Comparison of ENCODE assay signal across 22 cellular contexts in the genomic region with DNA sequence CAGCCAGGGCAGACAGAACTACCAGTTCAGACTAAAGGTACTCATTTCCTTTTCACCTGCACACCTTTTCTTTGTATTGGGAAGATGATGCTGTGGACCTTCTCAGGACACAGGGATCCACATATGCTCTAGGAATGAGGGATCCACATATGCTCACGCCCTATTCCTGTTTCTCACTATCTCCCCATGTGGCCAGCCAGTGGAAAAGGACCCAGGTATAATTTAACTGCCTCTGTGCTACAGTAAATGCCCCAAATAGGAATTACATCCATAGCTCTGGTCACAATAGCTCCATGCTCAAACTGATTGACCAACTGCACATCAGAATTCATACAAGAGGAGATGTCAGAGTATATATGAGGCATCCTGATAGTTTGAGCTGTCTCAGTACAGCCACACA. TPM values are rescaled to one million over a fixed set of nuclear protein-coding genes. Genes with fewer than 3 reads are reported as not detected.
DNase-seq lines count a peak whose midpoint lies in the region; ATAC-seq and TF ChIP-seq lines count a peak whose summit lies in the region.
"Had no signal": no experiment of that assay in that cellular context is flagged by ENCODE, and none has a peak within 500 bp of the region (broad histone marks: within the 10 kb centered on the region; RNA-seq: fewer than 3 reads in every experiment).

No MANE protein-coding gene starts in this region.

- peak overlapping the region; percentile 6; the same call in 1 of the 2 replicates for H3K27ac Mint-ChIP-seq in WTC11
- no peak overlapping the region for H3K27ac Mint-ChIP-seq in activated CD4-positive, alpha-beta memory T cell treated with anti-CD3 and anti-CD28 coated beads, Interleukin-2, amount 10 ng/mL, durations not matched to agents 7 days and 5 days
- H3K27ac Mint-ChIP-seq: activated naive CD4-positive, alpha-beta T cell treated with anti-CD3 and anti-CD28 coated beads, Interleukin-2, amount 50 U/mL, for 24 hours; activated T-helper 1 cell treated with anti-CD3 and anti-CD28 coated beads, Interleukin-12 subunit alpha, Interleukin-12 subunit beta, Interleukin-2, Interleukin-4 antibody, amounts not matched to agents 30 ng/mL and 10 ng/mL and 1 ng/mL, durations not matched to agents 14 hours and 24 hours and 36 hours; stimulated activated naive CD8-positive, alpha-beta T cell treated with anti-CD3 and anti-CD28 coated beads, Interleukin-15, amount 100 ng/mL, for 72 hours had no signal

- CTCF ChIA-PET in WTC11 (lab: Charles Lee), result interaction anchor here (0.5 to 1.1 kb wide), 2 partner anchors 324 to 331 kb away, joined by 3 to 4 read pairs; no protein-coding TSS in a partner anchor
- CTCF ChIA-PET in activated CD4-positive, alpha-beta memory T cell treated with anti-CD3 and anti-CD28 coated beads, Interleukin-2, amount 10 ng/mL, durations not matched to agents 7 days and 5 days (lab: Charles Lee), result no interaction called here

- no peak overlapping the region for H3K4me3 Mint-ChIP-seq in WTC11
- no peak overlapping the region for H3K4me3 Mint-ChIP-seq in activated CD4-positive, alpha-beta memory T cell treated with anti-CD3 and anti-CD28 coated beads, Interleukin-2, amount 10 ng/mL, durations not matched to agents 7 days and 5 days
- H3K4me3 Mint-ChIP-seq: activated naive CD4-positive, alpha-beta T cell treated with anti-CD3 and anti-CD28 coated beads, Interleukin-2, amount 50 U/mL, for 24 hours; activated T-helper 1 cell treated with anti-CD3 and anti-CD28 coated beads, Interleukin-12 subunit alpha, Interleukin-12 subunit beta, Interleukin-2, Interleukin-4 antibody, amounts not matched to agents 30 ng/mL and 10 ng/mL and 1 ng/mL, durations not matched to agents 14 hours and 24 hours and 36 hours; stimulated activated naive CD8-positive, alpha-beta T cell treated with anti-CD3 and anti-CD28 coated beads, Interleukin-15, amount 100 ng/mL, for 72 hours had no signal

- intact Hi-C loops in right cardiac atrium (cut with DNase I) (loop anchor here in 1 of 4 donors (5.0 kb wide), 1 partner anchor 48 kb away; no protein-coding TSS in a partner anchor), cardiac septum (cut with DNase I) (no loop called here)

- 50% methylated on average over 1 of the region's 1 CpG for WGBS in right cardiac atrium

- H3K9me3 ChIP-seq in right cardiac atrium (ENCODE audit: control insufficient read depth, low read length), result no peaks in the 10 kb centered on the region
- H3K9me3 ChIP-seq: BLaER1, neutrophil, upper lobe of left lung had no signal

- H3K27me3 ChIP-seq in right cardiac atrium (ENCODE audit: control insufficient read depth, insufficient read depth), result no peaks in the 10 kb centered on the region
- H3K27me3 ChIP-seq: BLaER1, neutrophil, upper lobe of left lung had no signal

- POLR2A ChIA-PET in WTC11 (lab: Charles Lee), result interaction anchor here (0.6 kb wide), 1 partner anchor 136 kb away, joined by 3 read pairs; no protein-coding TSS in a partner anchor
- POLR2A ChIA-PET in activated CD4-positive, alpha-beta memory T cell treated with anti-CD3 and anti-CD28 coated beads, Interleukin-2, amount 10 ng/mL, durations not matched to agents 7 days and 5 days (lab: Charles Lee), result no interaction called here

- ATAC-seq in right cardiac atrium (peak in 1 of 2 donors; percentile 32), WTC11 (peak; percentile 71)
- ATAC-seq: stimulated activated naive CD8-positive, alpha-beta T cell treated with anti-CD3 and anti-CD28 coated beads, Interleukin-15, amount 100 ng/mL, for 72 hours had no signal

- H3K27me3 Mint-ChIP-seq in WTC11 (ENCODE audit: low read depth), result no peaks in the 10 kb centered on the region
- no peaks in the 10 kb centered on the region for H3K27me3 Mint-ChIP-seq in activated CD4-positive, alpha-beta memory T cell treated with anti-CD3 and anti-CD28 coated beads, Interleukin-2, amount 10 ng/mL, durations not matched to agents 7 days and 5 days

- no peak overlapping the region for H3K4me3 ChIP-seq in right cardiac atrium (ENCODE audit: low read length)
- H3K4me3 ChIP-seq: BLaER1, upper lobe of left lung had no signal

- peaks cover 39% of the 10 kb centered on the region for H3K4me1 Mint-ChIP-seq in WTC11
- H3K4me1 Mint-ChIP-seq in activated CD4-positive, alpha-beta memory T cell treated with anti-CD3 and anti-CD28 coated beads, Interleukin-2, amount 10 ng/mL, durations not matched to agents 7 days and 5 days, result no peaks in the 10 kb centered on the region
- H3K4me1 Mint-ChIP-seq: activated naive CD4-positive, alpha-beta T cell treated with anti-CD3 and anti-CD28 coated beads, Interleukin-2, amount 50 U/mL, for 24 hours; stimulated activated naive CD8-positive, alpha-beta T cell treated with anti-CD3 and anti-CD28 coated beads, Interleukin-15, amount 100 ng/mL, for 72 hours had no signal

- peaks cover 4% of the 10 kb centered on the region for H3K4me1 ChIP-seq in right cardiac atrium (ENCODE audit: control insufficient read depth, insufficient read depth, low read length)
- H3K4me1 ChIP-seq: BLaER1 had no signal

- DNase-seq in right cardiac atrium (no peak), cardiac septum (ENCODE audit: low spot score) (no peak), WTC11 (ENCODE audit: low spot score) (no peak), kidney glomerular epithelial cell (lab: John Stamatoyannopoulos, UW) (peak; percentile 33), SKM-1 treated with dmso at 0.1 percent for 144 hours (lab: John Stamatoyannopoulos, UW; ENCODE audit: unreplicated experiment) (no peak), occipital lobe (lab: John Stamatoyannopoulos, UW) (no peak)
- DNase-seq in activated CD4-positive, alpha-beta memory T cell treated with anti-CD3 and anti-CD28 coated beads, Interleukin-2, amount 10 ng/mL, durations not matched to agents 7 days and 5 days, result no peak
- DNase-seq in stimulated activated naive CD4-positive, alpha-beta T cell (lab: John Stamatoyannopoulos, UW), result no peak
- DNase-seq: activated CD4-positive, alpha-beta T cell treated with anti-CD3 and anti-CD28 coated beads for 4 hours; cortex of kidney; GOT3; mammary epithelial cell; MV-4-11; NCI-H526; stimulated activated CD4-positive, alpha-beta T cell treated with anti-CD3 and anti-CD28 coated beads, Interleukin-4, amount 100 ng/mL, for 24 hours; stimulated activated naive CD8-positive, alpha-beta T cell treated with anti-CD3 and anti-CD28 coated beads, Interleukin-15, amount 100 ng/mL, for 72 hours; upper lobe of left lung had no signal

- peak overlapping the region; percentile 30 for H3K27ac ChIP-seq in right cardiac atrium (ENCODE audit: low read length)
- H3K27ac ChIP-seq: BLaER1, KMS-11, neutrophil, upper lobe of left lung had no signal

- peaks cover 7% of the 10 kb centered on the region; the same call in 1 of the 2 replicates for H3K9me3 Mint-ChIP-seq in WTC11
- H3K9me3 Mint-ChIP-seq in activated CD4-positive, alpha-beta memory T cell treated with anti-CD3 and anti-CD28 coated beads, Interleukin-2, amount 10 ng/mL, durations not matched to agents 7 days and 5 days, result no peaks in the 10 kb centered on the region
- H3K9me3 Mint-ChIP-seq: activated naive CD4-positive, alpha-beta T cell treated with anti-CD3 and anti-CD28 coated beads, Interleukin-2, amount 50 U/mL, for 24 hours; activated T-helper 1 cell treated with anti-CD3 and anti-CD28 coated beads, Interleukin-12 subunit alpha, Interleukin-12 subunit beta, Interleukin-2, Interleukin-4 antibody, amounts not matched to agents 30 ng/mL and 10 ng/mL and 1 ng/mL, durations not matched to agents 14 hours and 24 hours and 36 hours had no signal

- TF ChIP-seq CTCF in WTC11 (IDR thresholded peaks at IDR 0.05), result no peak

- peaks cover 23% of the 10 kb centered on the region for H3K36me3 Mint-ChIP-seq in WTC11
- H3K36me3 Mint-ChIP-seq in activated CD4-positive, alpha-beta memory T cell treated with anti-CD3 and anti-CD28 coated beads, Interleukin-2, amount 10 ng/mL, durations not matched to agents 7 days and 5 days (ENCODE audit: low read depth), result no peaks in the 10 kb centered on the region
- H3K36me3 Mint-ChIP-seq: activated naive CD4-positive, alpha-beta T cell treated with anti-CD3 and anti-CD28 coated beads, Interleukin-2, amount 50 U/mL, for 24 hours had no signal

TF ChIP-seq in WTC11, 78 proteins besides CTCF, POLR2A, EP300 and RAD21 (continues in another document):
- TF ChIP-seq SP1 (CRISPR knock-in tag; conservative IDR thresholded peaks at IDR 0.05) (no peak), MLX (CRISPR knock-in tag; IDR thresholded peaks at IDR 0.05) (no peak), MYBL2 (CRISPR knock-in tag; IDR thresholded peaks at IDR 0.05) (no peak), FOXK1 (CRISPR knock-in tag; IDR thresholded peaks at IDR 0.05) (no peak), KAT7 (CRISPR knock-in tag; IDR thresholded peaks at IDR 0.05; ENCODE audit: borderline replicate concordance) (no peak), PREB (CRISPR knock-in tag; IDR thresholded peaks at IDR 0.05; ENCODE audit: borderline replicate concordance) (no peak), IRF2 (CRISPR knock-in tag; IDR thresholded peaks at IDR 0.05; ENCODE audit: borderline replicate concordance, low read depth) (no peak), ZNF219 (CRISPR knock-in tag; IDR thresholded peaks at IDR 0.05; ENCODE audit: borderline replicate concordance) (no peak), ELF4 (CRISPR knock-in tag; IDR thresholded peaks at IDR 0.05; ENCODE audit: low read depth) (no peak)

RNA-seq across cellular contexts. Expression of gene CTTNBP2, which starts 43.8 kb away (rescaled TPM):
- total RNA-seq in right cardiac atrium, result 1 to 10 TPM; 4.1 to 5.5 (median 4.4) TPM
- polyA plus RNA-seq in right cardiac atrium, result 2.0 TPM
- 2.2 TPM for total RNA-seq in cardiac septum
- 19.1 to 22.1 TPM (median 20.5 TPM) in 3 replicates for total RNA-seq in WTC11 (2021)
- total RNA-seq in activated CD4-positive, alpha-beta memory T cell treated with anti-CD3 and anti-CD28 coated beads, Interleukin-2, amount 10 ng/mL, durations not matched to agents 7 days and 5 days, result not detected
- total RNA-seq in occipital lobe, result 39.0 TPM
- total RNA-seq: activated T-helper 1 cell treated with anti-CD3 and anti-CD28 coated beads, Interleukin-12 subunit alpha, Interleukin-12 subunit beta, Interleukin-2, Interleukin-4 antibody, amounts not matched to agents 30 ng/mL and 10 ng/mL and 1 ng/mL, durations not matched to agents 14 hours and 24 hours and 36 hours had no signal
